8 cellular contexts compared by ENCODE assay signal in genomic region chr11:119370486-119371046, GRCh38. TPM values are rescaled to one million over a fixed set of nuclear protein-coding genes. Genes with fewer than 3 reads are reported as not detected.
DNase-seq lines count a peak whose midpoint lies in the region; ATAC-seq and TF ChIP-seq lines count a peak whose summit lies in the region.

No MANE protein-coding gene starts in this region.

- H3K27me3 ChIP-seq in lower lobe of right lung (ENCODE audit: low read depth) (no peaks in the 10 kb centered on the region), upper lobe of right lung (no peaks in the 10 kb centered on the region)

- peaks cover 43% of the 10 kb centered on the region for H3K27me3 Mint-ChIP-seq in activated T-cell treated with anti-CD3 and anti-CD28 coated beads, Interleukin-2, amount 50 U/mL, for 4 hours (ENCODE audit: low read depth)
- H3K27me3 Mint-ChIP-seq in activated T-cell treated with anti-CD3 and anti-CD28 coated beads, Interleukin-2, amount 50 U/mL, for 24 hours = peaks cover 39% of the 10 kb centered on the region

- H3K4me3 ChIP-seq in lower lobe of right lung (no peak overlapping the region), upper lobe of right lung (no peak overlapping the region)

- H3K27ac Mint-ChIP-seq in activated T-cell treated with anti-CD3 and anti-CD28 coated beads, Interleukin-2, amount 50 U/mL, for 24 hours = no peak overlapping the region

- H3K27ac ChIP-seq in cingulate gyrus (ENCODE audit: low read depth, low read length) = peak overlapping the region; percentile 62
- peak overlapping the region; percentile 6 for H3K27ac ChIP-seq in lower lobe of right lung
- H3K27ac ChIP-seq in upper lobe of right lung = no peak overlapping the region

- peaks cover 10% of the 10 kb centered on the region for H3K4me1 Mint-ChIP-seq in activated T-cell treated with anti-CD3 and anti-CD28 coated beads, Interleukin-2, amount 50 U/mL, for 4 hours (ENCODE audit: low read depth)
- H3K4me1 Mint-ChIP-seq in activated T-cell treated with anti-CD3 and anti-CD28 coated beads, Interleukin-2, amount 50 U/mL, for 24 hours (ENCODE audit: low read depth) = peaks cover 10% of the 10 kb centered on the region

- H3K9me3 ChIP-seq in lower lobe of right lung (no peaks in the 10 kb centered on the region), upper lobe of right lung (no peaks in the 10 kb centered on the region)

- TF ChIP-seq CTCF in lower lobe of right lung (IDR thresholded peaks at IDR 0.05) = no peak
- TF ChIP-seq CTCF in upper lobe of right lung (IDR thresholded peaks at IDR 0.05) = no peak

- H3K9me3 Mint-ChIP-seq in activated T-cell treated with anti-CD3 and anti-CD28 coated beads, Interleukin-2, amount 50 U/mL, for 4 hours = no peaks in the 10 kb centered on the region
- no peaks in the 10 kb centered on the region for H3K9me3 Mint-ChIP-seq in activated T-cell treated with anti-CD3 and anti-CD28 coated beads, Interleukin-2, amount 50 U/mL, for 24 hours

- H3K4me1 ChIP-seq in lower lobe of right lung (peaks cover 49% of the 10 kb centered on the region), upper lobe of right lung (peaks cover 31% of the 10 kb centered on the region)

- no peaks in the 10 kb centered on the region for H3K36me3 Mint-ChIP-seq in activated T-cell treated with anti-CD3 and anti-CD28 coated beads, Interleukin-2, amount 50 U/mL, for 4 hours (ENCODE audit: insufficient read depth)
- H3K36me3 Mint-ChIP-seq in activated T-cell treated with anti-CD3 and anti-CD28 coated beads, Interleukin-2, amount 50 U/mL, for 24 hours (ENCODE audit: low read depth) = no peaks in the 10 kb centered on the region

- no peak overlapping the region for H3K4me3 Mint-ChIP-seq in activated T-cell treated with anti-CD3 and anti-CD28 coated beads, Interleukin-2, amount 50 U/mL, for 4 hours
- no peak overlapping the region for H3K4me3 Mint-ChIP-seq in activated T-cell treated with anti-CD3 and anti-CD28 coated beads, Interleukin-2, amount 50 U/mL, for 24 hours

- intact Hi-C loops in lower lobe of right lung (cut with DNase I) (no loop called here), upper lobe of right lung (cut with DNase I) (no loop called here)

- peak; percentile 22 to 25 for ATAC-seq in activated T-cell treated with anti-CD3 and anti-CD28 coated beads, Interleukin-2, amount 50 U/mL, for 4 hours
- ATAC-seq in lower lobe of right lung = peak; percentile 29 to 45
- peak; percentile 15 for ATAC-seq in upper lobe of right lung

- H3K36me3 ChIP-seq in lower lobe of right lung = no peaks in the 10 kb centered on the region
- no peaks in the 10 kb centered on the region for H3K36me3 ChIP-seq in upper lobe of right lung

- no peak for DNase-seq in activated T-cell treated with anti-CD3 and anti-CD28 coated beads, Interleukin-2, amount 50 U/mL, for 4 hours
- no peak for DNase-seq in activated T-cell treated with anti-CD3 and anti-CD28 coated beads, Interleukin-2, amount 50 U/mL, for 24 hours
- DNase-seq in lower lobe of right lung = no peak
- peak; percentile 66 for DNase-seq in upper lobe of right lung
- no peak for DNase-seq in germinal center (ENCODE audit: low spot score)
- DNase-seq in cerebellar nuclear complex (lab: John Stamatoyannopoulos, UW) = no peak
- DNase-seq in NCI-H345 (lab: John Stamatoyannopoulos, UW) = no peak

RNA-seq across cellular contexts. Expression of gene USP2, which starts 10.9 kb away (rescaled TPM):
- under 1 TPM; 0.19 to 0.53 (median 0.37) TPM for total RNA-seq in activated T-cell treated with anti-CD3 and anti-CD28 coated beads, Interleukin-2, amount 50 U/mL, for 4 hours
- total RNA-seq in lower lobe of right lung (5.1 TPM), upper lobe of right lung (3.0 TPM)

RNA-seq across cellular contexts. Expression of gene MFRP, which starts 24.1 kb away (rescaled TPM):
- not detected for total RNA-seq in activated T-cell treated with anti-CD3 and anti-CD28 coated beads, Interleukin-2, amount 50 U/mL, for 4 hours
- total RNA-seq in lower lobe of right lung (not detected), upper lobe of right lung (not detected)

RNA-seq across cellular contexts. Expression of gene C1QTNF5, which starts 29.9 kb away (rescaled TPM):
- total RNA-seq in activated T-cell treated with anti-CD3 and anti-CD28 coated beads, Interleukin-2, amount 50 U/mL, for 4 hours = not detected
- 28.2 TPM for total RNA-seq in lower lobe of right lung
- total RNA-seq in upper lobe of right lung = 47.6 TPM

RNA-seq across cellular contexts. Expression of gene RNF26, which starts 36.2 kb away (rescaled TPM):
- total RNA-seq in activated T-cell treated with anti-CD3 and anti-CD28 coated beads, Interleukin-2, amount 50 U/mL, for 4 hours = 10 to 100 TPM; 18.6 to 20.7 (median 18.9) TPM
- total RNA-seq in lower lobe of right lung = 19.3 TPM
- 23.2 TPM for total RNA-seq in upper lobe of right lung

RNA-seq across cellular contexts. Expression of gene THY1, which starts 52.4 kb away (rescaled TPM):
- total RNA-seq in activated T-cell treated with anti-CD3 and anti-CD28 coated beads, Interleukin-2, amount 50 U/mL, for 4 hours = under 1 TPM; 0.35 to 0.52 (median 0.40) TPM
- total RNA-seq in lower lobe of right lung = 7.5 TPM
- total RNA-seq in upper lobe of right lung = 7.8 TPM

Comparison
In these comparisons a context has a peak if more than half of its experiments do, and no peak if none do; other contexts are left out.
1. RNA of gene C1QTNF5, which starts 29.9 kb away (total RNA-seq): 47.6 TPM in upper lobe of right lung (single experiment) and 28.2 TPM in lower lobe of right lung (single experiment); not detected in activated T-cell treated with anti-CD3 and anti-CD28 coated beads, Interleukin-2, amount 50 U/mL, for 4 hours; every median in the first group is over 10 times any median in the second.
2. Peak in every context shown above with its lines, with median percentiles within 50 percentile points of each other: ATAC-seq.